ENCODE assay signal across 8 cellular contexts in the genomic region with DNA sequence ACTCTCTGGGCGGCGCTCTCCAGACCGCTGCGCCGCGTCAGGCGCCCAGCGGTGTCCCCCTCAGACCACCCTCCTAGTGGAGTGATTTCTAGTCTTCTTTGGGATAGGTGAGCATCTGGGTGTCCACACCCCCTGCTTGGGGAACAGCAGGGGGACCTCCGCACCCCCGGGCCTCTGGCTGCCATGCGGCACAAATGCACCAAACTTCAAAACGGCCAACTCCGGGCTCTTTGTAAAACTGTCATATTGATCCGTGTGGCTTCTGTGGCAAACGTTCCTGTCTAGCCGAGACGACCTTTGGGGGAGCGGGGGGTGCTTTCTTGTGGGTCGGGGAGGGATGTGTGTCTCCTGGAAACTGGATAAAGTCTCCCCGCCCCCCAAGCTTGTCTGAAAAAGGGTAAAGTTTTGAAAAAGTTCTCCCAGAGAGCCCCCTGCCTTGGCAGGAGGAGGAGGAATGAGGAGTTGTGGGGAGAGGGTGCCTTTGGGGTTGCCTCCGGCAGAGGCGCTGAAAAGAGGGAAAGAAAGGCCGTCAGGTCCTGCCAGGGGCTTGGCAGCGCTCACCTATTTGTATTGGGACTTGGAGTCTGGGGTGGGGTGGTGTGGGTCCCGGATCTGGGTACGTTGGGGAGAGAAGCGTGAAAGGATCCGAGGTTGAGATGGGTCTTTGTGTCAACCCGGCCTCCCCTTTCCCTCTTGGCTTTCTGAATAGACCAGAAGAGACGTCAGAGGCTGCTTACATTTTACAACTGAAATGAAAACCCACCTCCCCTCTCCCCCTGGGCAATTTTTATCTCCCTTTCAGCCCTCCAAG. TPM values are rescaled to one million over a fixed set of nuclear protein-coding genes. Genes with fewer than 3 reads are reported as not detected.
DNase-seq lines count a peak whose midpoint lies in the region; ATAC-seq and TF ChIP-seq lines count a peak whose summit lies in the region.

No MANE protein-coding gene starts in this region.

- H3K27me3 Mint-ChIP-seq in CD8-positive, alpha-beta T cell (ENCODE audit: low read depth), result no peaks in the 10 kb centered on the region

- peak overlapping the region; percentile 83 for H3K9ac ChIP-seq in HUES6 (ENCODE audit: low read length)

- no peaks in the 10 kb centered on the region for H3K9me3 ChIP-seq in CD8-positive, alpha-beta T cell (ENCODE audit: low read length)
- H3K9me3 ChIP-seq in HUES6 (ENCODE audit: control insufficient read depth, insufficient read depth, low read depth, low read length), result no peaks in the 10 kb centered on the region

- H3K36me3 Mint-ChIP-seq in CD8-positive, alpha-beta T cell, result peaks cover 35% of the 10 kb centered on the region

- H3K27ac Mint-ChIP-seq in CD8-positive, alpha-beta T cell, result no peak overlapping the region

- ATAC-seq in CD8-positive, alpha-beta T cell, result peak; percentile 13
- ATAC-seq in GM21367 (IDR thresholded peaks at IDR 0.05; ENCODE audit: unreplicated experiment) (no peak), GM18861 (IDR thresholded peaks at IDR 0.05; ENCODE audit: unreplicated experiment) (no peak)

- H3K4me3 Mint-ChIP-seq in CD8-positive, alpha-beta T cell, result no peak overlapping the region

- H3K9me3 Mint-ChIP-seq in CD8-positive, alpha-beta T cell, result no peaks in the 10 kb centered on the region

- peak overlapping the region; percentile 61 for H3K27ac ChIP-seq in CD8-positive, alpha-beta T cell (ENCODE audit: low read depth, low read length)
- H3K27ac ChIP-seq in HUES6 (ENCODE audit: low read depth, low read length), result no peak overlapping the region

- H3K4me1 ChIP-seq in CD8-positive, alpha-beta T cell (ENCODE audit: insufficient read depth, low read length), result peaks cover 42% of the 10 kb centered on the region
- H3K4me1 ChIP-seq in HUES6 (ENCODE audit: control insufficient read depth, insufficient read depth, low read length), result peaks cover 33% of the 10 kb centered on the region

- CTCF ChIA-PET in CD8-positive, alpha-beta T cell (lab: Charles Lee), result interaction anchor here (0.9 to 1.8 kb wide), 3 partner anchors 22 to 31 kb away, joined by 3 to 6 read pairs (median 3); no protein-coding TSS in a partner anchor

- in situ Hi-C loops in T47D (cut with HindIII; ENCODE audit: low pct_unique_long_range_greater_than_20kb, low sequenced_read_pairs), result no loop called here

- H3K4me3 ChIP-seq in CD8-positive, alpha-beta T cell (ENCODE audit: low read depth, low read length), result peak overlapping the region; percentile 86
- peak overlapping the region; percentile 85 for H3K4me3 ChIP-seq in HUES6 (ENCODE audit: low read depth, low read length)

- H3K27me3 ChIP-seq in CD8-positive, alpha-beta T cell (ENCODE audit: insufficient read depth, low read length), result no peaks in the 10 kb centered on the region
- peaks cover 12% of the 10 kb centered on the region; the same call in 1 of the 2 replicates for H3K27me3 ChIP-seq in HUES6 (ENCODE audit: control insufficient read depth, insufficient read depth, low read length)

- peaks cover 22% of the 10 kb centered on the region for H3K36me3 ChIP-seq in CD8-positive, alpha-beta T cell (ENCODE audit: insufficient read depth, low read length)
- H3K36me3 ChIP-seq in HUES6 (ENCODE audit: control insufficient read depth, insufficient read depth, low read length), result peaks cover 12% of the 10 kb centered on the region

- peak; percentile 29 to 76 (median 62) for DNase-seq in CD8-positive, alpha-beta T cell
- DNase-seq in T-helper 22 cell (ENCODE audit: low read depth) (peak; percentile 70), T47D (ENCODE audit: low read depth in 1 of 2, low spot score in 1 of 2) (peak; percentile 46 to 59), left kidney (ENCODE audit: low read depth, low spot score) (peak; percentile 79)
- DNase-seq in stimulated activated CD8-positive, alpha-beta memory T cell treated with anti-CD3 and anti-CD28 coated beads, Interleukin-15, amount 100 ng/mL, for 1 hour (ENCODE audit: low read depth), result peak; percentile 22

- peaks cover 13% of the 10 kb centered on the region for H3K4me1 Mint-ChIP-seq in CD8-positive, alpha-beta T cell (ENCODE audit: low read depth)

- intact Hi-C loops in CD8-positive, alpha-beta T cell (cut with DNase I, micrococcal nuclease), result loop anchor here (1.0 to 5.0 kb wide), 10 partner anchors 11 to 104 kb away; partner anchors contain the start of genes CNTROB (in 2 of the 2), NAA38 (in 2 of the 2), KDM6B (in 1 of the 2) and TRAPPC1 (in 1 of the 2)

- POLR2A ChIA-PET in CD8-positive, alpha-beta T cell (lab: Charles Lee), result interaction anchor here (1.0 to 1.5 kb wide), 4 partner anchors 22 to 52 kb away, joined by 3 to 6 read pairs (median 4); partner anchors contain the start of genes NAA38 and RNF227

- TF ChIP-seq CTCF in CD8-positive, alpha-beta T cell (IDR thresholded peaks at IDR 0.05), result no peak

RNA-seq across cellular contexts. Expression of gene CHD3, which starts 2.2 kb away (rescaled TPM):
- total RNA-seq in CD8-positive, alpha-beta T cell, result 100 to 1,000 TPM; 243 to 245 TPM

RNA-seq across cellular contexts. Expression of gene CYB5D1, which starts 28.6 kb away (rescaled TPM):
- total RNA-seq in CD8-positive, alpha-beta T cell, result 10 to 100 TPM; 10.4 to 12.4 TPM

RNA-seq across cellular contexts. Expression of gene NAA38, which starts 29.1 kb away (rescaled TPM):
- total RNA-seq in CD8-positive, alpha-beta T cell, result 10 to 100 TPM; 14.3 to 16.5 TPM

RNA-seq across cellular contexts. Expression of gene RNF227, which starts 29.7 kb away (rescaled TPM):
- 1 to 10 TPM; 2.8 to 3.3 TPM for total RNA-seq in CD8-positive, alpha-beta T cell

RNA-seq across cellular contexts. Expression of gene TMEM88, which starts 31.6 kb away (rescaled TPM):
- 10 to 100 TPM; 33.3 to 33.7 TPM for total RNA-seq in CD8-positive, alpha-beta T cell

Comparison
In these comparisons a context has a peak if more than half of its experiments do, and no peak if none do; other contexts are left out.
1. DNase-seq: peak in every context shown above with its lines; median percentile 79 in left kidney; 70 in T-helper 22 cell; 62 in CD8-positive, alpha-beta T cell; 52 in T47D; 22 in stimulated activated CD8-positive, alpha-beta memory T cell treated with anti-CD3 and anti-CD28 coated beads, Interleukin-15, amount 100 ng/mL, for 1 hour.